In genomic region chr1:149812893-149813801, GRCh38 we compare ENCODE assay signal across 9 cellular contexts. TPM values are rescaled to one million over a fixed set of nuclear protein-coding genes. Genes with fewer than 3 reads are reported as not detected.
DNase-seq lines count a peak whose midpoint lies in the region; ATAC-seq and TF ChIP-seq lines count a peak whose summit lies in the region.
"Not testable (repeated sequence)": the region's sequence is repeated elsewhere in the genome, so short reads cannot be mapped to it uniquely, and the experiment has no call there.
"Had no signal": no experiment of that assay in that cellular context is flagged by ENCODE, and none has a peak within 500 bp of the region (broad histone marks: within the 10 kb centered on the region; RNA-seq: fewer than 3 reads in every experiment).

No MANE protein-coding gene starts in this region.

- POLR2A ChIA-PET in activated CD4-positive, alpha-beta memory T cell treated with anti-CD3 and anti-CD28 coated beads, Interleukin-2, amount 10 ng/mL, durations not matched to agents 7 days and 5 days (lab: Charles Lee), result interaction anchor here (0.7 to 2.1 kb wide), 3 partner anchors 31 to 74 kb away, joined by 4 to 24 read pairs (median 6); a partner anchor contains a TSS

- not testable (repeated sequence) for TF ChIP-seq CTCF in left lung (IDR thresholded peaks at IDR 0.05)

- peak overlapping the region; percentile 24 to 48 for H3K4me3 ChIP-seq in left lung

- H3K4me1 ChIP-seq in left lung, result peaks cover 0 to 10% of the 10 kb centered on the region in 2 donors

- H3K9me3 Mint-ChIP-seq in activated CD4-positive, alpha-beta memory T cell treated with anti-CD3 and anti-CD28 coated beads, Interleukin-2, amount 10 ng/mL, durations not matched to agents 7 days and 5 days, result not testable (repeated sequence)

- H3K36me3 Mint-ChIP-seq in activated CD4-positive, alpha-beta memory T cell treated with anti-CD3 and anti-CD28 coated beads, Interleukin-2, amount 10 ng/mL, durations not matched to agents 7 days and 5 days (ENCODE audit: low read depth), result not testable (repeated sequence)

- H3K4me3 Mint-ChIP-seq in activated CD4-positive, alpha-beta memory T cell treated with anti-CD3 and anti-CD28 coated beads, Interleukin-2, amount 10 ng/mL, durations not matched to agents 7 days and 5 days, result peak overlapping the region; percentile 88

- not testable (repeated sequence) for H3K27me3 ChIP-seq in left lung

- TF ChIP-seq EP300 in Ishikawa (IDR thresholded peaks at IDR 0.05; ENCODE audit: borderline replicate concordance), result not testable (repeated sequence)

- DNase-seq in Ammon's horn (ENCODE audit: low spot score) (peak; percentile 66), NOMO-1 treated with DMSO at 0.1 percent for 48 hours (lab: John Stamatoyannopoulos, UW; ENCODE audit: unreplicated experiment) (peak; percentile 55), dermis microvascular lymphatic vessel endothelial cell (ENCODE audit: low read depth in 2 of 2) (peak; percentile 58 to 62), left lung (peak; percentile 65 to 67)
- peak; percentile 69 for DNase-seq in activated CD4-positive, alpha-beta memory T cell treated with anti-CD3 and anti-CD28 coated beads, Interleukin-2, amount 10 ng/mL, durations not matched to agents 7 days and 5 days
- peak; percentile 28 to 33 for DNase-seq in stimulated activated CD4-positive, alpha-beta T cell treated with anti-CD3 and anti-CD28 coated beads, Interleukin-12 subunit alpha, Interleukin-12 subunit beta, amount 100 ng/mL, for 24 hours (ENCODE audit: low read depth in 2 of 2)

- peaks cover 11% of the 10 kb centered on the region for H3K4me1 Mint-ChIP-seq in activated CD4-positive, alpha-beta memory T cell treated with anti-CD3 and anti-CD28 coated beads, Interleukin-2, amount 10 ng/mL, durations not matched to agents 7 days and 5 days

- peak; percentile 23 for ATAC-seq in GM19455 (IDR thresholded peaks at IDR 0.05; ENCODE audit: unreplicated experiment)
- ATAC-seq in left lung, result peak; percentile 62

- H3K27me3 Mint-ChIP-seq in activated CD4-positive, alpha-beta memory T cell treated with anti-CD3 and anti-CD28 coated beads, Interleukin-2, amount 10 ng/mL, durations not matched to agents 7 days and 5 days, result not testable (repeated sequence)

- not testable (repeated sequence) for H3K36me3 ChIP-seq in left lung

- intact Hi-C loops in left lung (cut with DNase I), result not testable (repeated sequence)

- peak overlapping the region; percentile 83 to 90 for H3K27ac ChIP-seq in left lung

- not testable (repeated sequence) for TF ChIP-seq RAD21 in Ishikawa (IDR thresholded peaks at IDR 0.05; ENCODE audit: low read depth)

- peak overlapping the region; percentile 99 for H3K27ac Mint-ChIP-seq in activated CD4-positive, alpha-beta memory T cell treated with anti-CD3 and anti-CD28 coated beads, Interleukin-2, amount 10 ng/mL, durations not matched to agents 7 days and 5 days

- CTCF ChIA-PET in activated CD4-positive, alpha-beta memory T cell treated with anti-CD3 and anti-CD28 coated beads, Interleukin-2, amount 10 ng/mL, durations not matched to agents 7 days and 5 days (lab: Charles Lee), result not testable (repeated sequence)

- not testable (repeated sequence) for H3K9me3 ChIP-seq in left lung

TF ChIP-seq in Ishikawa, 13 proteins besides CTCF, POLR2A, EP300 and RAD21:
- TF ChIP-seq MAX (IDR thresholded peaks at IDR 0.05) (0 out of 2 replicates have a peak, but pooled peaks have one; percentile 36), TAF1 (IDR thresholded peaks at IDR 0.05; ENCODE audit: low read depth) (peak; percentile 46; the same call in 1 of the 2 replicates)
TF ChIP-seq in Ishikawa: peak in this region for 2; not testable (repeated sequence) for 11.

RNA-seq across cellular contexts. Expression of gene FCGR1A, which starts 30.7 kb away (rescaled TPM):
- total RNA-seq in activated CD4-positive, alpha-beta memory T cell treated with anti-CD3 and anti-CD28 coated beads, Interleukin-2, amount 10 ng/mL, durations not matched to agents 7 days and 5 days, result 1 to 10 TPM in 1 of 2 experiments, under 1 TPM in 1; 0.58 to 1.1 TPM
- not detected in 2 replicates for total RNA-seq in dermis microvascular lymphatic vessel endothelial cell
- 10 to 100 TPM; 16.7 to 43.6 TPM for total RNA-seq in left lung
- total RNA-seq: activated CD8-positive, alpha-beta memory T cell treated with anti-CD3 and anti-CD28 coated beads for 36 hours had no signal

Comparison
In these comparisons a context has a peak if more than half of its experiments do, and no peak if none do; other contexts are left out.
1. Peak in every context shown above with its lines: DNase-seq, ATAC-seq, H3K4me3 ChIP-seq and H3K27ac ChIP-seq.
2. RNA of gene FCGR1A, which starts 30.7 kb away (total RNA-seq): 16.7 to 43.6 TPM in left lung; 0.58 to 1.1 TPM in activated CD4-positive, alpha-beta memory T cell treated with anti-CD3 and anti-CD28 coated beads, Interleukin-2, amount 10 ng/mL, durations not matched to agents 7 days and 5 days and not detected in dermis microvascular lymphatic vessel endothelial cell; every median in the first group is over 4 times any median in the second.